In the genomic region with DNA sequence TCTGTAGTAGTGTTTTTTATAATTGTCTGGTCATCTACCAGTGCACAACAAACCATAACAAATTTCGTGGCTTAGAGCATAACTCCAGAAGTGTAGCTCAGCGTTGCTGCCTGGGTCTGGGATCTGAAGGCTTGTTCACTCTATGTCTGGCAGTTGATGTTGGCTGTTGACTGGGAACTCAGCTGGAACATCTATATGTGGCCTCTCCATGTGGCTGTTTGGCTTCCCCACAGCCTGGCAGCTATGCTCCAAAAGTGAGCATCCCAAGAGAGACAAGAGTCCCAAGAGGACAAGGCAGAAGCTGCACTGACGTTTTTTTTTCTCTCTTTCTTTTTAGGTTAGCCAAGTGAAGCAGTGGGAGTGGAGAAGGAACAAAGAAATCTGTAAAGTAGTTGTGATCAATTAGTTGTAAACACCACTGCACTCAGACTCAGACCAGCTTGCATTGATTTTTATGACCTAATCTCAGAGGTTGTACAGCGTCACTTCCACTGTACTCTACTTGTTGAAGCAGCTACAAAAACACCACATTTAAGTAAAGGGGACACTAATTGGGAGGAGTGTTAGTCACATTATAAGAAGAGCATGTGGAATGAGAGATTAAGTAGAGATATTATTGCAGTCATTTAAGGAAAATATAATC, we compare ENCODE assay signal across 2 cellular contexts.
TF ChIP-seq lines count a peak whose summit lies in the region.

No MANE protein-coding gene starts in this region.

TF ChIP-seq in IMR-90, 13 proteins besides CTCF, POLR2A, EP300 and RAD21:
- TF ChIP-seq SMC3 (IDR thresholded peaks at IDR 0.05; ENCODE audit: low read depth, low read length) (no peak), CEBPB (IDR thresholded peaks at IDR 0.05; ENCODE audit: low read depth, low read length) (no peak), FOS (IDR thresholded peaks at IDR 0.05; ENCODE audit: low read depth, low read length) (no peak), CHD1 (IDR thresholded peaks at IDR 0.05; ENCODE audit: low read depth, low read length) (no peak), RFX5 (IDR thresholded peaks at IDR 0.05; ENCODE audit: low read depth, low read length) (no peak), MAZ (IDR thresholded peaks at IDR 0.05; ENCODE audit: borderline replicate concordance, low read depth, low read length) (no peak), MXI1 (IDR thresholded peaks at IDR 0.05; ENCODE audit: borderline replicate concordance, low read depth, low read length) (no peak), BHLHE40 (IDR thresholded peaks at IDR 0.05; ENCODE audit: low read depth, low read length) (no peak), NFE2L2 (IDR thresholded peaks at IDR 0.05; ENCODE audit: low read depth, low read length) (no peak), ELK1 (IDR thresholded peaks at IDR 0.05; ENCODE audit: borderline replicate concordance, low read depth, low read length) (no peak), MAFK (IDR thresholded peaks at IDR 0.05; ENCODE audit: low read depth, low read length) (no peak), RCOR1 (IDR thresholded peaks at IDR 0.05; ENCODE audit: insufficient replicate concordance, low read length) (no peak)
- TF ChIP-seq, protein P1, sequence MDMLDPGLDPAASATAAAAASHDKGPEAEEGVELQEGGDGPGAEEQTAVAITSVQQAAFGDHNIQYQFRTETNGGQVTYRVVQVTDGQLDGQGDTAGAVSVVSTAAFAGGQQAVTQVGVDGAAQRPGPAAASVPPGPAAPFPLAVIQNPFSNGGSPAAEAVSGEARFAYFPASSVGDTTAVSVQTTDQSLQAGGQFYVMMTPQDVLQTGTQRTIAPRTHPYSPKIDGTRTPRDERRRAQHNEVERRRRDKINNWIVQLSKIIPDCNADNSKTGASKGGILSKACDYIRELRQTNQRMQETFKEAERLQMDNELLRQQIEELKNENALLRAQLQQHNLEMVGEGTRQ (IDR thresholded peaks at IDR 0.05; ENCODE audit: low read depth, low read length) = no peak
TF ChIP-seq in IMR-90: peak in this region for 0.

TF ChIP-seq in WTC11, 78 proteins besides CTCF, POLR2A, EP300 and RAD21:
- TF ChIP-seq TCF7 (CRISPR knock-in tag; IDR thresholded peaks at IDR 0.05; ENCODE audit: low read depth) (no peak), MYBL2 (CRISPR knock-in tag; IDR thresholded peaks at IDR 0.05) (no peak), ATF2 (CRISPR knock-in tag; IDR thresholded peaks at IDR 0.05; ENCODE audit: borderline replicate concordance, low read depth) (no peak), ZBTB21 (CRISPR knock-in tag; IDR thresholded peaks at IDR 0.05; ENCODE audit: borderline replicate concordance) (no peak), PRRX2 (CRISPR knock-in tag; IDR thresholded peaks at IDR 0.05) (no peak), ATF1 (CRISPR knock-in tag; IDR thresholded peaks at IDR 0.05) (no peak), RELA (CRISPR knock-in tag; IDR thresholded peaks at IDR 0.05; ENCODE audit: borderline replicate concordance) (no peak), ZNF121 (CRISPR knock-in tag; IDR thresholded peaks at IDR 0.05) (no peak), ATF3 (CRISPR knock-in tag; conservative IDR thresholded peaks at IDR 0.05) (no peak), ELF4 (CRISPR knock-in tag; IDR thresholded peaks at IDR 0.05; ENCODE audit: low read depth) (no peak), NR2C2 (CRISPR knock-in tag; IDR thresholded peaks at IDR 0.05) (no peak), NFE2L1 (CRISPR knock-in tag; IDR thresholded peaks at IDR 0.05) (no peak), FOXP4 (CRISPR knock-in tag; IDR thresholded peaks at IDR 0.05) (no peak), FOXJ3 (CRISPR knock-in tag; IDR thresholded peaks at IDR 0.05; ENCODE audit: borderline replicate concordance) (no peak), ZNF317 (CRISPR knock-in tag; IDR thresholded peaks at IDR 0.05; ENCODE audit: borderline replicate concordance, low read depth) (no peak), SOX15 (CRISPR knock-in tag; IDR thresholded peaks at IDR 0.05) (no peak), E2F5 (CRISPR knock-in tag; IDR thresholded peaks at IDR 0.05) (no peak), ETV6 (CRISPR knock-in tag; IDR thresholded peaks at IDR 0.05) (no peak)
- TF ChIP-seq, protein P2, sequence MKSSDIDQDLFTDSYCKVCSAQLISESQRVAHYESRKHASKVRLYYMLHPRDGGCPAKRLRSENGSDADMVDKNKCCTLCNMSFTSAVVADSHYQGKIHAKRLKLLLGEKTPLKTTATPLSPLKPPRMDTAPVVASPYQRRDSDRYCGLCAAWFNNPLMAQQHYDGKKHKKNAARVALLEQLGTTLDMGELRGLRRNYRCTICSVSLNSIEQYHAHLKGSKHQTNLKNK (CRISPR knock-in tag; IDR thresholded peaks at IDR 0.05) = no peak
